Comparison of ENCODE assay signal across 21 cellular contexts in genomic region chr4:48153791-48154550, GRCh38. TPM values are rescaled to one million over a fixed set of nuclear protein-coding genes. Genes with fewer than 3 reads are reported as not detected.
DNase-seq lines count a peak whose midpoint lies in the region; ATAC-seq and TF ChIP-seq lines count a peak whose summit lies in the region.
"Had no signal": no experiment of that assay in that cellular context is flagged by ENCODE, and none has a peak within 500 bp of the region (broad histone marks: within the 10 kb centered on the region; RNA-seq: fewer than 3 reads in every experiment).

No MANE protein-coding gene starts in this region.

- no peaks in the 10 kb centered on the region for H3K36me3 ChIP-seq in MG63
- peaks cover 31% of the 10 kb centered on the region for H3K36me3 ChIP-seq in left ventricle myocardium inferior
- H3K36me3 ChIP-seq: uterus had no signal

- intact Hi-C loops in left ventricle myocardium inferior (cut with micrococcal nuclease), result no loop called here

- H3K27ac ChIP-seq in left ventricle myocardium inferior (replicated peaks), result no peak overlapping the region
- H3K27ac ChIP-seq: ascending aorta, SJCRH30, stomach, uterus had no signal

- H3K9me3 ChIP-seq in MG63, result no peaks in the 10 kb centered on the region
- peaks cover 34% of the 10 kb centered on the region for H3K9me3 ChIP-seq in left ventricle myocardium inferior (replicated peaks)

- in situ Hi-C loops in GM13976 (cut with MboI; ENCODE audit: low sequenced_read_pairs, unreplicated experiment), result no loop called here

- H3K4me3 ChIP-seq in MG63, result no peak overlapping the region
- no peak overlapping the region for H3K4me3 ChIP-seq in left ventricle myocardium inferior
- H3K4me3 ChIP-seq: ascending aorta, SJCRH30, stomach, uterus had no signal

- DNase-seq in GM13976 (ENCODE audit: low spot score) (peak; percentile 21), MG63 (no peak), left ventricle myocardium inferior (no peak), DMS153 treated with DMSO at 0.1 percent for 48 hours (lab: John Stamatoyannopoulos, UW; ENCODE audit: unreplicated experiment) (no peak)
- no peak for DNase-seq in stimulated activated CD4-positive, alpha-beta T cell treated with anti-CD3 and anti-CD28 coated beads, Interleukin-4, amount 100 ng/mL, for 1 hour
- DNase-seq: activated naive CD4-positive, alpha-beta T cell treated with Interleukin-2 at 50 U/mL for 16 hours; CD4-positive, alpha-beta T cell; DND-41; NCI-H187 treated with DMSO at 0.1 percent for 48 hours; NCI-H524; retina; SJCRH30; stomach; T-helper 9 cell; uterus had no signal

- TF ChIP-seq CTCF in GM13976 (IDR thresholded peaks at IDR 0.05; ENCODE audit: borderline replicate concordance, control extremely low read depth, extremely low read depth, insufficient read depth, missing control alignments), result no peak
- TF ChIP-seq CTCF in left ventricle myocardium inferior (IDR thresholded peaks at IDR 0.05; ENCODE audit: borderline replicate concordance), result no peak

- H3K4me1 ChIP-seq in left ventricle myocardium inferior, result peaks cover 7% of the 10 kb centered on the region
- H3K4me1 ChIP-seq: ascending aorta, SJCRH30, stomach, uterus had no signal

- no peaks in the 10 kb centered on the region for H3K27me3 ChIP-seq in MG63
- no peaks in the 10 kb centered on the region for H3K27me3 ChIP-seq in left ventricle myocardium inferior (ENCODE audit: low read depth)
- H3K27me3 ChIP-seq: ascending aorta, SJCRH30, stomach, uterus had no signal

- ATAC-seq in GM19023 (IDR thresholded peaks at IDR 0.05; ENCODE audit: unreplicated experiment) (peak; percentile 66), HG02678 (IDR thresholded peaks at IDR 0.05; ENCODE audit: unreplicated experiment) (peak; percentile 82), HG03442 (IDR thresholded peaks at IDR 0.05; ENCODE audit: unreplicated experiment) (peak; percentile 78)
- ATAC-seq: HepG2 had no signal

RNA-seq across cellular contexts. Expression of gene TXK, which starts 19.9 kb away (rescaled TPM):
- not detected in 2 replicates for total RNA-seq in MG63 (2014; rRNA removed; shearing (Covaris generic); ENCODE audit: low replicate concordance)
- total RNA-seq in left ventricle myocardium inferior, result 0.71 TPM
- total RNA-seq: ascending aorta, H1, HepG2 had no signal
